Comparison of ENCODE assay signal across 9 cellular contexts in the genomic region with DNA sequence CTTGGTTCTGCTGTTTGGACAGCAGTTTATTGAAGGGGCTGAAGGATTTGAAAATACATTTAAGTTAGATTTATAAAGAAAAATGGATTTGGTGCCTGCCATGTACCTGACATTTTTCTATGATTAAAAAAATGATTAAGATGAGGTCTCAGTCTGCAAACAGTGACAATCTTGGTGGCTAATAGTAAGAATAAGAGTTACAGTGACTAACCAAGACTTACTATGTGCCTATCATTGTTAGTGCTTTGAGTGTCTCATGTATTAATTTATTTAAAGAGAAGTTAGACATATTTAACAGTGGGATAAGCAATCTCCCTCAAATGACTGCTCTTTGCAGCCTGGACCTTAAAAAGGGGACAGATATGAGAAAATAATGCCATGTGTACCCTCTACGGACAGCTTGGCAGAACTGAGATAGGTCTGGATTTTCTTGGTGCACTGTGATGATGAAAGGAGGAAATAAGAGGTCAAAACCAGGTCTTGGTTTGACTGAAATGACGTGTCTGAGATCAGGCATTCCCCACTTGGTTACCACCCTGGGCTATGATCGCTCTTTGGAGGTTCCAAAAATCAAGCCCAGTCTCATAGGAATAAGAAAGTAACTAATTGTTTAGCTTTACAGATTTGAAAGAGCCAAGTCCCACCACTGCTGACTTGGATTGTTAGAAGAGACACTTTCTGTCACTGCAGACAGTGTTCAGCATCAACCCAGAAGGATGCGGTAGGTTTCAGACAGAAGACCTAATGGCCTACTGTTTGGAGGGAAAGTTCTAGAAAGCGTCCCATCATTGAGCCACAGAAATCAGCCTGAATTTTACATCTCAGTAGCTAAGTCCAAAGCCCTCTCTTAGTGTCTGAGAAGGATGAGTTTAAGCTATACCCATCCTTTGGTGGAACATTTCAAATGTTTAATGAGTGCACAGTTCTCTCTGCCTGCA. TPM values are rescaled to one million over a fixed set of nuclear protein-coding genes. Genes with fewer than 3 reads are reported as not detected.
DNase-seq lines count a peak whose midpoint lies in the region; ATAC-seq and TF ChIP-seq lines count a peak whose summit lies in the region.
"Had no signal": no experiment of that assay in that cellular context is flagged by ENCODE, and none has a peak within 500 bp of the region (broad histone marks: within the 10 kb centered on the region; RNA-seq: fewer than 3 reads in every experiment).

No MANE protein-coding gene starts in this region.

- peak overlapping the region; percentile 90 for H3K4me3 ChIP-seq in SK-N-MC
- H3K4me3 ChIP-seq in naive thymus-derived CD4-positive, alpha-beta T cell (ENCODE audit: low read length) = peak overlapping the region; percentile 96
- no peak overlapping the region for H3K4me3 ChIP-seq in brain microvascular endothelial cell (ENCODE audit: low read depth, low read length)

- H3K36me3 ChIP-seq in SK-N-MC (ENCODE audit: insufficient read depth, low read length) (peaks cover 26% of the 10 kb centered on the region), brain microvascular endothelial cell (replicated peaks) (no peaks in the 10 kb centered on the region)
- peaks cover 0 to 13% (median 0%) of the 10 kb centered on the region in 3 experiments for H3K36me3 ChIP-seq in naive thymus-derived CD4-positive, alpha-beta T cell (ENCODE audit: control insufficient read depth in 2 of 3, insufficient read depth in 3 of 3, low read length in 3 of 3)

- in situ Hi-C loops in brain microvascular endothelial cell (cut with HindIII; ENCODE audit: low pct_ligation_motif_present, low sequenced_read_pairs) = no loop called here

- peaks cover 2 to 33% (median 16%) of the 10 kb centered on the region in 11 donors for H3K9me3 Mint-ChIP-seq in naive thymus-derived CD4-positive, alpha-beta T cell

- H3K4me3 Mint-ChIP-seq in naive thymus-derived CD4-positive, alpha-beta T cell = peak overlapping the region in 9 of 10 donors; percentile 90 to 100 (median 95)

- H3K36me3 Mint-ChIP-seq in naive thymus-derived CD4-positive, alpha-beta T cell = peaks cover 19 to 44% (median 25%) of the 10 kb centered on the region in 5 donors

- H3K27me3 ChIP-seq in naive thymus-derived CD4-positive, alpha-beta T cell (ENCODE audit: control insufficient read depth in 2 of 2, insufficient read depth in 2 of 2, low read length in 2 of 2) = no peaks in the 10 kb centered on the region
- no peaks in the 10 kb centered on the region for H3K27me3 ChIP-seq in brain microvascular endothelial cell (replicated peaks)

- TF ChIP-seq CTCF in brain microvascular endothelial cell (IDR thresholded peaks at IDR 0.05; ENCODE audit: low read depth, low read length, missing control alignments) = no peak

- DNase-seq in SK-N-MC (ENCODE audit: low read depth, low spot score) = no peak
- DNase-seq in naive thymus-derived CD4-positive, alpha-beta T cell = peak in 1 of 9 donors; percentile 45
- no peak for DNase-seq in brain microvascular endothelial cell
- DNase-seq in posterior cingulate gyrus = no peak
- no peak for DNase-seq in NCI-H446 treated with DMSO at 0.1 percent for 48 hours (lab: John Stamatoyannopoulos, UW)
- no peak for DNase-seq in Right ventricle myocardium superior

- CTCF ChIA-PET in naive thymus-derived CD4-positive, alpha-beta T cell (lab: Charles Lee) = no interaction called here

- H3K4me1 ChIP-seq in naive thymus-derived CD4-positive, alpha-beta T cell (ENCODE audit: control insufficient read depth in 2 of 2, insufficient read depth in 2 of 2, low read length in 2 of 2) = peaks cover 6 to 11% of the 10 kb centered on the region in 2 donors

- peak; percentile 52 for ATAC-seq in GM19025 (IDR thresholded peaks at IDR 0.05; ENCODE audit: low read depth, unreplicated experiment)
- peak; percentile 62 for ATAC-seq in HG02759 (IDR thresholded peaks at IDR 0.05; ENCODE audit: unreplicated experiment)
- peak; percentile 5 for ATAC-seq in naive thymus-derived CD4-positive, alpha-beta T cell
- ATAC-seq in Right ventricle myocardium superior (ENCODE audit: poor library complexity) = no peak

- H3K4me1 Mint-ChIP-seq in naive thymus-derived CD4-positive, alpha-beta T cell = peaks cover 41 to 60% (median 48%) of the 10 kb centered on the region in 7 donors

- peak overlapping the region; percentile 53 to 96 (median 92) for H3K27ac Mint-ChIP-seq in naive thymus-derived CD4-positive, alpha-beta T cell

- H3K27ac ChIP-seq in SK-N-MC (peak overlapping the region; percentile 36; the same call in 1 of the 2 replicates), brain microvascular endothelial cell (no peak overlapping the region)
- no peak overlapping the region for H3K27ac ChIP-seq in naive thymus-derived CD4-positive, alpha-beta T cell (ENCODE audit: low read depth, low read length)

- H3K9ac ChIP-seq in SK-N-MC (ENCODE audit: insufficient read length) = peak overlapping the region; percentile 90

- H3K27me3 Mint-ChIP-seq in naive thymus-derived CD4-positive, alpha-beta T cell = no peaks in the 10 kb centered on the region

- POLR2A ChIA-PET in naive thymus-derived CD4-positive, alpha-beta T cell (lab: Charles Lee) = interaction anchor here (1.0 kb wide), 1 partner anchor 172 kb away, joined by 3 read pairs; a partner anchor contains a TSS

- intact Hi-C loops in naive thymus-derived CD4-positive, alpha-beta T cell (cut with micrococcal nuclease) = loop anchor here (5.0 to 10.0 kb wide), 4 partner anchors 420 to 1497 kb away; a partner anchor contains a TSS
- intact Hi-C loops in posterior cingulate gyrus (cut with DNase I) (no loop called here), Right ventricle myocardium superior (cut with DNase I) (no loop called here)

- H3K9me3 ChIP-seq in SK-N-MC (ENCODE audit: low read depth, low read length) = peaks cover 4% of the 10 kb centered on the region; the same call in 1 of the 2 replicates
- peaks cover 0 to 1% (median 0%) of the 10 kb centered on the region in 3 experiments for H3K9me3 ChIP-seq in naive thymus-derived CD4-positive, alpha-beta T cell (ENCODE audit: control insufficient read depth in 2 of 3, low read length in 3 of 3)

RNA-seq across cellular contexts. Expression of a gene that starts 2.1 kb away (rescaled TPM):
- total RNA-seq in naive thymus-derived CD4-positive, alpha-beta T cell = 10 to 100 TPM in 4 of 5 experiments, 1 to 10 TPM in 1; 8.5 to 43.4 (median 13.6) TPM
- polyA plus RNA-seq in naive thymus-derived CD4-positive, alpha-beta T cell = 10 to 100 TPM in 1 of 2 donors, 1 to 10 TPM in 1; 9.9 to 14.2 TPM
- 12.9 TPM for total RNA-seq in Right ventricle myocardium superior

RNA-seq across cellular contexts. Expression of a gene that starts 18.0 kb away (rescaled TPM):
- not detected for total RNA-seq in naive thymus-derived CD4-positive, alpha-beta T cell
- polyA plus RNA-seq in naive thymus-derived CD4-positive, alpha-beta T cell = not detected
- 754 TPM for total RNA-seq in Right ventricle myocardium superior
- total RNA-seq: lung microvascular endothelial cell had no signal

Comparison
In these comparisons a context has a peak if more than half of its experiments do, and no peak if none do; other contexts are left out.
1. RNA of a gene that starts 18.0 kb away (total RNA-seq): 754 TPM in Right ventricle myocardium superior (single experiment); not detected in naive thymus-derived CD4-positive, alpha-beta T cell; every median in the first group is over 100 times any median in the second.
2. intact Hi-C loops: an anchor here in naive thymus-derived CD4-positive, alpha-beta T cell (5.0 to 10.0 kb wide); none called in posterior cingulate gyrus and Right ventricle myocardium superior.